ENCODE assay signal across 1 cellular context in the genomic region with DNA sequence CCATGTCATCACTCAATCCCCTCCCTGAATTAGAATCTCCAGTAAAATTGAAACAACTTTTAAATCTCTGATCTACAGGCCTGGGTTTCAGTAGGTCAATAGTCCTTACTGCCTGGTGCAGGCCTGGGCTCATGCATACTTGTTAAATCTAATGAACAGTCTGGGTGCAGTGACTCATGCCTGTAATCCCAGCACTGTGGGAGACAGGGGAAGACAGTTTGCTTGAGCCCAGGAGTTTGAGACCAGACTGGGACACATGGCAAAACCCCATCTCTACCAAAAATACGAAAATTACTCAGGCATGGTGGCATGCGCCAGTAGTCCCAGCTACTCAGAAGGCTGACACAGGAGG.
TF ChIP-seq lines count a peak whose summit lies in the region.

No MANE protein-coding gene starts in this region.

TF ChIP-seq in H1, 55 proteins besides CTCF, POLR2A, EP300 and RAD21 (continued from another document):
- TF ChIP-seq RBBP5 (IDR thresholded peaks at IDR 0.05; ENCODE audit: borderline replicate concordance, low read depth, low read length) (no peak), JUN (IDR thresholded peaks at IDR 0.05; ENCODE audit: low read depth, low read length) (no peak), SIX5 (IDR thresholded peaks at IDR 0.05; ENCODE audit: low read depth, low read length) (no peak), BRCA1 (IDR thresholded peaks at IDR 0.05; ENCODE audit: low read depth, low read length) (no peak), ZNF274 (IDR thresholded peaks at IDR 0.05; ENCODE audit: borderline replicate concordance, extremely low read depth, low read length) (no peak), HDAC6 (IDR thresholded peaks at IDR 0.05; ENCODE audit: low read depth, low read length) (no peak)
- TF ChIP-seq, protein P1, sequence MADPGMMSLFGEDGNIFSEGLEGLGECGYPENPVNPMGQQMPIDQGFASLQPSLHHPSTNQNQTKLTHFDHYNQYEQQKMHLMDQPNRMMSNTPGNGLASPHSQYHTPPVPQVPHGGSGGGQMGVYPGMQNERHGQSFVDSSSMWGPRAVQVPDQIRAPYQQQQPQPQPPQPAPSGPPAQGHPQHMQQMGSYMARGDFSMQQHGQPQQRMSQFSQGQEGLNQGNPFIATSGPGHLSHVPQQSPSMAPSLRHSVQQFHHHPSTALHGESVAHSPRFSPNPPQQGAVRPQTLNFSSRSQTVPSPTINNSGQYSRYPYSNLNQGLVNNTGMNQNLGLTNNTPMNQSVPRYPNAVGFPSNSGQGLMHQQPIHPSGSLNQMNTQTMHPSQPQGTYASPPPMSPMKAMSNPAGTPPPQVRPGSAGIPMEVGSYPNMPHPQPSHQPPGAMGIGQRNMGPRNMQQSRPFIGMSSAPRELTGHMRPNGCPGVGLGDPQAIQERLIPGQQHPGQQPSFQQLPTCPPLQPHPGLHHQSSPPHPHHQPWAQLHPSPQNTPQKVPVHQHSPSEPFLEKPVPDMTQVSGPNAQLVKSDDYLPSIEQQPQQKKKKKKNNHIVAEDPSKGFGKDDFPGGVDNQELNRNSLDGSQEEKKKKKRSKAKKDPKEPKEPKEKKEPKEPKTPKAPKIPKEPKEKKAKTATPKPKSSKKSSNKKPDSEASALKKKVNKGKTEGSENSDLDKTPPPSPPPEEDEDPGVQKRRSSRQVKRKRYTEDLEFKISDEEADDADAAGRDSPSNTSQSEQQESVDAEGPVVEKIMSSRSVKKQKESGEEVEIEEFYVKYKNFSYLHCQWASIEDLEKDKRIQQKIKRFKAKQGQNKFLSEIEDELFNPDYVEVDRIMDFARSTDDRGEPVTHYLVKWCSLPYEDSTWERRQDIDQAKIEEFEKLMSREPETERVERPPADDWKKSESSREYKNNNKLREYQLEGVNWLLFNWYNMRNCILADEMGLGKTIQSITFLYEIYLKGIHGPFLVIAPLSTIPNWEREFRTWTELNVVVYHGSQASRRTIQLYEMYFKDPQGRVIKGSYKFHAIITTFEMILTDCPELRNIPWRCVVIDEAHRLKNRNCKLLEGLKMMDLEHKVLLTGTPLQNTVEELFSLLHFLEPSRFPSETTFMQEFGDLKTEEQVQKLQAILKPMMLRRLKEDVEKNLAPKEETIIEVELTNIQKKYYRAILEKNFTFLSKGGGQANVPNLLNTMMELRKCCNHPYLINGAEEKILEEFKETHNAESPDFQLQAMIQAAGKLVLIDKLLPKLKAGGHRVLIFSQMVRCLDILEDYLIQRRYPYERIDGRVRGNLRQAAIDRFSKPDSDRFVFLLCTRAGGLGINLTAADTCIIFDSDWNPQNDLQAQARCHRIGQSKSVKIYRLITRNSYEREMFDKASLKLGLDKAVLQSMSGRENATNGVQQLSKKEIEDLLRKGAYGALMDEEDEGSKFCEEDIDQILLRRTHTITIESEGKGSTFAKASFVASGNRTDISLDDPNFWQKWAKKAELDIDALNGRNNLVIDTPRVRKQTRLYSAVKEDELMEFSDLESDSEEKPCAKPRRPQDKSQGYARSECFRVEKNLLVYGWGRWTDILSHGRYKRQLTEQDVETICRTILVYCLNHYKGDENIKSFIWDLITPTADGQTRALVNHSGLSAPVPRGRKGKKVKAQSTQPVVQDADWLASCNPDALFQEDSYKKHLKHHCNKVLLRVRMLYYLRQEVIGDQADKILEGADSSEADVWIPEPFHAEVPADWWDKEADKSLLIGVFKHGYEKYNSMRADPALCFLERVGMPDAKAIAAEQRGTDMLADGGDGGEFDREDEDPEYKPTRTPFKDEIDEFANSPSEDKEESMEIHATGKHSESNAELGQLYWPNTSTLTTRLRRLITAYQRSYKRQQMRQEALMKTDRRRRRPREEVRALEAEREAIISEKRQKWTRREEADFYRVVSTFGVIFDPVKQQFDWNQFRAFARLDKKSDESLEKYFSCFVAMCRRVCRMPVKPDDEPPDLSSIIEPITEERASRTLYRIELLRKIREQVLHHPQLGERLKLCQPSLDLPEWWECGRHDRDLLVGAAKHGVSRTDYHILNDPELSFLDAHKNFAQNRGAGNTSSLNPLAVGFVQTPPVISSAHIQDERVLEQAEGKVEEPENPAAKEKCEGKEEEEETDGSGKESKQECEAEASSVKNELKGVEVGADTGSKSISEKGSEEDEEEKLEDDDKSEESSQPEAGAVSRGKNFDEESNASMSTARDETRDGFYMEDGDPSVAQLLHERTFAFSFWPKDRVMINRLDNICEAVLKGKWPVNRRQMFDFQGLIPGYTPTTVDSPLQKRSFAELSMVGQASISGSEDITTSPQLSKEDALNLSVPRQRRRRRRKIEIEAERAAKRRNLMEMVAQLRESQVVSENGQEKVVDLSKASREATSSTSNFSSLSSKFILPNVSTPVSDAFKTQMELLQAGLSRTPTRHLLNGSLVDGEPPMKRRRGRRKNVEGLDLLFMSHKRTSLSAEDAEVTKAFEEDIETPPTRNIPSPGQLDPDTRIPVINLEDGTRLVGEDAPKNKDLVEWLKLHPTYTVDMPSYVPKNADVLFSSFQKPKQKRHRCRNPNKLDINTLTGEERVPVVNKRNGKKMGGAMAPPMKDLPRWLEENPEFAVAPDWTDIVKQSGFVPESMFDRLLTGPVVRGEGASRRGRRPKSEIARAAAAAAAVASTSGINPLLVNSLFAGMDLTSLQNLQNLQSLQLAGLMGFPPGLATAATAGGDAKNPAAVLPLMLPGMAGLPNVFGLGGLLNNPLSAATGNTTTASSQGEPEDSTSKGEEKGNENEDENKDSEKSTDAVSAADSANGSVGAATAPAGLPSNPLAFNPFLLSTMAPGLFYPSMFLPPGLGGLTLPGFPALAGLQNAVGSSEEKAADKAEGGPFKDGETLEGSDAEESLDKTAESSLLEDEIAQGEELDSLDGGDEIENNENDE (IDR thresholded peaks at IDR 0.05; ENCODE audit: insufficient replicate concordance, low read length), result no peak
- TF ChIP-seq, protein P2, sequence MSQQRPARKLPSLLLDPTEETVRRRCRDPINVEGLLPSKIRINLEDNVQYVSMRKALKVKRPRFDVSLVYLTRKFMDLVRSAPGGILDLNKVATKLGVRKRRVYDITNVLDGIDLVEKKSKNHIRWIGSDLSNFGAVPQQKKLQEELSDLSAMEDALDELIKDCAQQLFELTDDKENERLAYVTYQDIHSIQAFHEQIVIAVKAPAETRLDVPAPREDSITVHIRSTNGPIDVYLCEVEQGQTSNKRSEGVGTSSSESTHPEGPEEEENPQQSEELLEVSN (IDR thresholded peaks at IDR 0.05), result no peak
